1 cellular context compared by ENCODE assay signal in the genomic region with DNA sequence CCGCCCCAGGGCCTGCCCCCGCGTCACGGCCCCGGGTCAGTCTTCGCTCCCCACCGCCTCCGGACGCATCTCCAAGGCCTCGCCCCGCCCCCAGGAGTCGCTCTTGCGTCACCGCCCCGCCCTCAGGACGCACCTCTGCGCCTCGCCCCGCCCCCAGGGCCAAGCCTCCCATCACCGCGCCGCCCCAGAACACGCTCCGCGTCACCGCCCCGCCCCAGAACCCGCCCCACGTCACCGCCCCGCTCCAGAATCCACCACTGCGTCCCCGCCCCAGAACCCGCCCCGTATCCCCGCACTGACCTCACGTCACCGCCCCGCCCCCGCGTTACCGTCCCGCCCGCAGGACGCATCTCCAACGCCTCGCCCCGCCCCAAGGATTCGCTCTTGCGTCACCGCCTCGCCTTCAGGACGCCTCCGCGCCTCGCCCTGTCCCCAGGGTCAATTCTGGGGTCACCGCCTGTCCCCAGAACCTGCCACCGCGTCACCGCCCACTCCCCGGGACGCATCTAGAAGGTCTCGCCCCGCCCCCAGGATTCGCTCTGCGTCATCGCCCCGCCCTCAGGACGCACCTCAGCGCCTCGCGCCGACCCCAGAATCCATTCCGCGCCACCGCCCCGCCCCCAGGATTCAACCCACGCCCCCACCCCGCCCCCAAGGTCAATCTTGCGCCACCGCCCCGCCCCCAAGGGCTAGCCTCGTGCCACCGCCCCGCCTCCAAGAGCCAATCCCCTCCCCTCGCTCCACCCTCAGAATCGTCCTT.
A peak's percentile ranks its signal among the peaks of the same experiment; 100 is the strongest.
TF ChIP-seq lines count a peak whose summit lies in the region.

No MANE protein-coding gene starts in this region.

TF ChIP-seq in HepG2, 621 proteins besides CTCF, POLR2A, EP300 and RAD21 (continued from another document):
- TF ChIP-seq, protein P1, sequence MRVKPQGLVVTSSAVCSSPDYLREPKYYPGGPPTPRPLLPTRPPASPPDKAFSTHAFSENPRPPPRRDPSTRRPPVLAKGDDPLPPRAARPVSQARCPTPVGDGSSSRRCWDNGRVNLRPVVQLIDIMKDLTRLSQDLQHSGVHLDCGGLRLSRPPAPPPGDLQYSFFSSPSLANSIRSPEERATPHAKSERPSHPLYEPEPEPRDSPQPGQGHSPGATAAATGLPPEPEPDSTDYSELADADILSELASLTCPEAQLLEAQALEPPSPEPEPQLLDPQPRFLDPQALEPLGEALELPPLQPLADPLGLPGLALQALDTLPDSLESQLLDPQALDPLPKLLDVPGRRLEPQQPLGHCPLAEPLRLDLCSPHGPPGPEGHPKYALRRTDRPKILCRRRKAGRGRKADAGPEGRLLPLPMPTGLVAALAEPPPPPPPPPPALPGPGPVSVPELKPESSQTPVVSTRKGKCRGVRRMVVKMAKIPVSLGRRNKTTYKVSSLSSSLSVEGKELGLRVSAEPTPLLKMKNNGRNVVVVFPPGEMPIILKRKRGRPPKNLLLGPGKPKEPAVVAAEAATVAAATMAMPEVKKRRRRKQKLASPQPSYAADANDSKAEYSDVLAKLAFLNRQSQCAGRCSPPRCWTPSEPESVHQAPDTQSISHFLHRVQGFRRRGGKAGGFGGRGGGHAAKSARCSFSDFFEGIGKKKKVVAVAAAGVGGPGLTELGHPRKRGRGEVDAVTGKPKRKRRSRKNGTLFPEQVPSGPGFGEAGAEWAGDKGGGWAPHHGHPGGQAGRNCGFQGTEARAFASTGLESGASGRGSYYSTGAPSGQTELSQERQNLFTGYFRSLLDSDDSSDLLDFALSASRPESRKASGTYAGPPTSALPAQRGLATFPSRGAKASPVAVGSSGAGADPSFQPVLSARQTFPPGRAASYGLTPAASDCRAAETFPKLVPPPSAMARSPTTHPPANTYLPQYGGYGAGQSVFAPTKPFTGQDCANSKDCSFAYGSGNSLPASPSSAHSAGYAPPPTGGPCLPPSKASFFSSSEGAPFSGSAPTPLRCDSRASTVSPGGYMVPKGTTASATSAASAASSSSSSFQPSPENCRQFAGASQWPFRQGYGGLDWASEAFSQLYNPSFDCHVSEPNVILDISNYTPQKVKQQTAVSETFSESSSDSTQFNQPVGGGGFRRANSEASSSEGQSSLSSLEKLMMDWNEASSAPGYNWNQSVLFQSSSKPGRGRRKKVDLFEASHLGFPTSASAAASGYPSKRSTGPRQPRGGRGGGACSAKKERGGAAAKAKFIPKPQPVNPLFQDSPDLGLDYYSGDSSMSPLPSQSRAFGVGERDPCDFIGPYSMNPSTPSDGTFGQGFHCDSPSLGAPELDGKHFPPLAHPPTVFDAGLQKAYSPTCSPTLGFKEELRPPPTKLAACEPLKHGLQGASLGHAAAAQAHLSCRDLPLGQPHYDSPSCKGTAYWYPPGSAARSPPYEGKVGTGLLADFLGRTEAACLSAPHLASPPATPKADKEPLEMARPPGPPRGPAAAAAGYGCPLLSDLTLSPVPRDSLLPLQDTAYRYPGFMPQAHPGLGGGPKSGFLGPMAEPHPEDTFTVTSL (CRISPR knock-in tag; IDR thresholded peaks at IDR 0.05; ENCODE audit: borderline replicate concordance): no peak
- no peak for TF ChIP-seq ZNF747 (CRISPR knock-in tag; IDR thresholded peaks at IDR 0.05; ENCODE audit: borderline replicate concordance)
- 0 out of 2 replicates have a peak, but pooled peaks have one; percentile 7 for TF ChIP-seq MYC (CRISPR knock-in tag; IDR thresholded peaks at IDR 0.05; ENCODE audit: borderline replicate concordance)
- no peak for TF ChIP-seq SRF (IDR thresholded peaks at IDR 0.05; ENCODE audit: low read depth, low read length)
- no peak for TF ChIP-seq ZNF614 (CRISPR knock-in tag; IDR thresholded peaks at IDR 0.05; ENCODE audit: borderline replicate concordance)
- TF ChIP-seq MLLT10 (CRISPR knock-in tag; IDR thresholded peaks at IDR 0.05): no peak
- TF ChIP-seq NR2F6 (IDR thresholded peaks at IDR 0.05): peak; percentile 36; the same call in 1 of the 2 replicates
- peak; percentile 37; the same call in 1 of the 2 replicates for TF ChIP-seq NR2F6 (CRISPR knock-in tag; IDR thresholded peaks at IDR 0.05)
- TF ChIP-seq TBL1XR1 (IDR thresholded peaks at IDR 0.05; ENCODE audit: borderline replicate concordance, low read length, partially characterized antibody): no peak
- TF ChIP-seq, protein P2, sequence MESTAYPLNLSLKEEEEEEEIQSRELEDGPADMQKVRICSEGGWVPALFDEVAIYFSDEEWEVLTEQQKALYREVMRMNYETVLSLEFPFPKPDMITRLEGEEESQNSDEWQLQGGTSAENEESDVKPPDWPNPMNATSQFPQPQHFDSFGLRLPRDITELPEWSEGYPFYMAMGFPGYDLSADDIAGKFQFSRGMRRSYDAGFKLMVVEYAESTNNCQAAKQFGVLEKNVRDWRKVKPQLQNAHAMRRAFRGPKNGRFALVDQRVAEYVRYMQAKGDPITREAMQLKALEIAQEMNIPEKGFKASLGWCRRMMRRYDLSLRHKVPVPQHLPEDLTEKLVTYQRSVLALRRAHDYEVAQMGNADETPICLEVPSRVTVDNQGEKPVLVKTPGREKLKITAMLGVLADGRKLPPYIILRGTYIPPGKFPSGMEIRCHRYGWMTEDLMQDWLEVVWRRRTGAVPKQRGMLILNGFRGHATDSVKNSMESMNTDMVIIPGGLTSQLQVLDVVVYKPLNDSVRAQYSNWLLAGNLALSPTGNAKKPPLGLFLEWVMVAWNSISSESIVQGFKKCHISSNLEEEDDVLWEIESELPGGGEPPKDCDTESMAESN (CRISPR knock-in tag; conservative IDR thresholded peaks at IDR 0.05): peak; percentile 61; the same call in 1 of the 2 replicates
- TF ChIP-seq SAP130 (CRISPR knock-in tag; IDR thresholded peaks at IDR 0.05; ENCODE audit: low read depth): peak; percentile 70
- TF ChIP-seq MAFK (conservative IDR thresholded peaks at IDR 0.05 in 1 of 2, IDR thresholded peaks at IDR 0.05 in 1 of 2; ENCODE audit: low read length in 2 of 2): no peak
- TF ChIP-seq KLF16 (CRISPR knock-in tag; IDR thresholded peaks at IDR 0.05): no peak
- no peak for TF ChIP-seq FOXO1 (CRISPR knock-in tag; IDR thresholded peaks at IDR 0.05)
- no peak for TF ChIP-seq SMAD3 (CRISPR knock-in tag; IDR thresholded peaks at IDR 0.05)
- TF ChIP-seq, protein P3, sequence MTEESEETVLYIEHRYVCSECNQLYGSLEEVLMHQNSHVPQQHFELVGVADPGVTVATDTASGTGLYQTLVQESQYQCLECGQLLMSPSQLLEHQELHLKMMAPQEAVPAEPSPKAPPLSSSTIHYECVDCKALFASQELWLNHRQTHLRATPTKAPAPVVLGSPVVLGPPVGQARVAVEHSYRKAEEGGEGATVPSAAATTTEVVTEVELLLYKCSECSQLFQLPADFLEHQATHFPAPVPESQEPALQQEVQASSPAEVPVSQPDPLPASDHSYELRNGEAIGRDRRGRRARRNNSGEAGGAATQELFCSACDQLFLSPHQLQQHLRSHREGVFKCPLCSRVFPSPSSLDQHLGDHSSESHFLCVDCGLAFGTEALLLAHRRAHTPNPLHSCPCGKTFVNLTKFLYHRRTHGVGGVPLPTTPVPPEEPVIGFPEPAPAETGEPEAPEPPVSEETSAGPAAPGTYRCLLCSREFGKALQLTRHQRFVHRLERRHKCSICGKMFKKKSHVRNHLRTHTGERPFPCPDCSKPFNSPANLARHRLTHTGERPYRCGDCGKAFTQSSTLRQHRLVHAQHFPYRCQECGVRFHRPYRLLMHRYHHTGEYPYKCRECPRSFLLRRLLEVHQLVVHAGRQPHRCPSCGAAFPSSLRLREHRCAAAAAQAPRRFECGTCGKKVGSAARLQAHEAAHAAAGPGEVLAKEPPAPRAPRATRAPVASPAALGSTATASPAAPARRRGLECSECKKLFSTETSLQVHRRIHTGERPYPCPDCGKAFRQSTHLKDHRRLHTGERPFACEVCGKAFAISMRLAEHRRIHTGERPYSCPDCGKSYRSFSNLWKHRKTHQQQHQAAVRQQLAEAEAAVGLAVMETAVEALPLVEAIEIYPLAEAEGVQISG (CRISPR knock-in tag; IDR thresholded peaks at IDR 0.05): peak; percentile 32
- no peak for TF ChIP-seq KDM1A (CRISPR knock-in tag; IDR thresholded peaks at IDR 0.05)
- TF ChIP-seq HDAC1 (CRISPR knock-in tag; IDR thresholded peaks at IDR 0.05): no peak
- TF ChIP-seq SP2 (CRISPR knock-in tag; IDR thresholded peaks at IDR 0.05): no peak
- no peak for TF ChIP-seq ZFP36L2 (CRISPR knock-in tag; IDR thresholded peaks at IDR 0.05)
- TF ChIP-seq, protein P4, sequence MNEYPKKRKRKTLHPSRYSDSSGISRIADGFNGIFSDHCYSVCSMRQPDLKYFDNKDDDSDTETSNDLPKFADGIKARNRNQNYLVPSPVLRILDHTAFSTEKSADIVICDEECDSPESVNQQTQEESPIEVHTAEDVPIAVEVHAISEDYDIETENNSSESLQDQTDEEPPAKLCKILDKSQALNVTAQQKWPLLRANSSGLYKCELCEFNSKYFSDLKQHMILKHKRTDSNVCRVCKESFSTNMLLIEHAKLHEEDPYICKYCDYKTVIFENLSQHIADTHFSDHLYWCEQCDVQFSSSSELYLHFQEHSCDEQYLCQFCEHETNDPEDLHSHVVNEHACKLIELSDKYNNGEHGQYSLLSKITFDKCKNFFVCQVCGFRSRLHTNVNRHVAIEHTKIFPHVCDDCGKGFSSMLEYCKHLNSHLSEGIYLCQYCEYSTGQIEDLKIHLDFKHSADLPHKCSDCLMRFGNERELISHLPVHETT (CRISPR knock-in tag; conservative IDR thresholded peaks at IDR 0.05): no peak
- TF ChIP-seq, protein P5, sequence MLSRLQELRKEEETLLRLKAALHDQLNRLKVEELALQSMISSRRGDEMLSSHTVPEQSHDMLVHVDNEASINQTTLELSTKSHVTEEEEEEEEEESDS (CRISPR knock-in tag; IDR thresholded peaks at IDR 0.05; ENCODE audit: borderline replicate concordance): no peak
- TF ChIP-seq, protein P6, sequence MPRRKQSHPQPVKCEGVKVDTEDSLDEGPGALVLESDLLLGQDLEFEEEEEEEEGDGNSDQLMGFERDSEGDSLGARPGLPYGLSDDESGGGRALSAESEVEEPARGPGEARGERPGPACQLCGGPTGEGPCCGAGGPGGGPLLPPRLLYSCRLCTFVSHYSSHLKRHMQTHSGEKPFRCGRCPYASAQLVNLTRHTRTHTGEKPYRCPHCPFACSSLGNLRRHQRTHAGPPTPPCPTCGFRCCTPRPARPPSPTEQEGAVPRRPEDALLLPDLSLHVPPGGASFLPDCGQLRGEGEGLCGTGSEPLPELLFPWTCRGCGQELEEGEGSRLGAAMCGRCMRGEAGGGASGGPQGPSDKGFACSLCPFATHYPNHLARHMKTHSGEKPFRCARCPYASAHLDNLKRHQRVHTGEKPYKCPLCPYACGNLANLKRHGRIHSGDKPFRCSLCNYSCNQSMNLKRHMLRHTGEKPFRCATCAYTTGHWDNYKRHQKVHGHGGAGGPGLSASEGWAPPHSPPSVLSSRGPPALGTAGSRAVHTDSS (CRISPR knock-in tag; conservative IDR thresholded peaks at IDR 0.05): no peak
- TF ChIP-seq, protein P7, sequence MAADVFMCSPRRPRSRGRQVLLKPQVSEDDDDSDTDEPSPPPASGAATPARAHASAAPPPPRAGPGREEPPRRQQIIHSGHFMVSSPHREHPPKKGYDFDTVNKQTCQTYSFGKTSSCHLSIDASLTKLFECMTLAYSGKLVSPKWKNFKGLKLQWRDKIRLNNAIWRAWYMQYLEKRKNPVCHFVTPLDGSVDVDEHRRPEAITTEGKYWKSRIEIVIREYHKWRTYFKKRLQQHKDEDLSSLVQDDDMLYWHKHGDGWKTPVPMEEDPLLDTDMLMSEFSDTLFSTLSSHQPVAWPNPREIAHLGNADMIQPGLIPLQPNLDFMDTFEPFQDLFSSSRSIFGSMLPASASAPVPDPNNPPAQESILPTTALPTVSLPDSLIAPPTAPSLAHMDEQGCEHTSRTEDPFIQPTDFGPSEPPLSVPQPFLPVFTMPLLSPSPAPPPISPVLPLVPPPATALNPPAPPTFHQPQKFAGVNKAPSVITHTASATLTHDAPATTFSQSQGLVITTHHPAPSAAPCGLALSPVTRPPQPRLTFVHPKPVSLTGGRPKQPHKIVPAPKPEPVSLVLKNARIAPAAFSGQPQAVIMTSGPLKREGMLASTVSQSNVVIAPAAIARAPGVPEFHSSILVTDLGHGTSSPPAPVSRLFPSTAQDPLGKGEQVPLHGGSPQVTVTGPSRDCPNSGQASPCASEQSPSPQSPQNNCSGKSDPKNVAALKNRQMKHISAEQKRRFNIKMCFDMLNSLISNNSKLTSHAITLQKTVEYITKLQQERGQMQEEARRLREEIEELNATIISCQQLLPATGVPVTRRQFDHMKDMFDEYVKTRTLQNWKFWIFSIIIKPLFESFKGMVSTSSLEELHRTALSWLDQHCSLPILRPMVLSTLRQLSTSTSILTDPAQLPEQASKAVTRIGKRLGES (CRISPR knock-in tag; IDR thresholded peaks at IDR 0.05; ENCODE audit: borderline replicate concordance): no peak
- no peak for TF ChIP-seq ZNF230 (CRISPR knock-in tag; IDR thresholded peaks at IDR 0.05)
- no peak for TF ChIP-seq POLR2G (IDR thresholded peaks at IDR 0.05; ENCODE audit: low read depth, low read length)
